ENCODE assay signal across 18 cellular contexts in the genomic region with DNA sequence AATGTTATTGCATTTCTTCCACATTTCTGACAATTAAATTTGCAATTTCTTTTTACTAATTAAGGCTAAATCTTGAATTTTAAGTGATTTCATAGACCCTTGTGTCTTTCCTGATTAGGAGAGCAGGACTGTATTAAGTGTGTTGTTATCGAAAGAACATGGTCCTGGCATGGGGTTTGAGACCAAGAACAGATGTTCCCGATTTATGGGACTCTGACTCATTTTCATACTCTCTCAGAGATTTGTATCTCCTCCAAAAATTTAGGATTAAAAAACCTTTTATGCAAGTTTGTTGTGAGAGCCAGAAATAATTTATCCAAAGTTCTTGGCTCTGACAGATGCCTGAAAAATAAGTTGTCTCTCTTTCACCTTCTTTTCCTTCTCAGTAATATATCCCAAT.
"Had no signal": no experiment of that assay in that cellular context is flagged by ENCODE, and none has a peak within 500 bp of the region (broad histone marks: within the 10 kb centered on the region; RNA-seq: fewer than 3 reads in every experiment).

No MANE protein-coding gene starts in this region.

- H3K4me1 ChIP-seq: adrenal gland, esophagus muscularis mucosa, gastroesophageal sphincter, neural progenitor cell, psoas muscle, transverse colon had no signal

- H3K4me3 ChIP-seq: adrenal gland, esophagus muscularis mucosa, gastroesophageal sphincter, neural progenitor cell, psoas muscle, transverse colon had no signal

- DNase-seq: activated CD4-positive, alpha-beta memory T cell treated with anti-CD3 and anti-CD28 coated beads for 36 hours; activated effector memory CD4-positive, alpha-beta T cell treated with Interleukin-2 at 50 U/mL for 16 hours; activated naive CD4-positive, alpha-beta T cell treated with anti-CD3 and anti-CD28 coated beads, Interleukin-2, amount 50 U/mL, for 16 hours; activated T-cell treated with anti-CD3 and anti-CD28 coated beads, Interleukin-2, amount 50 U/mL, for 4 hours; adrenal gland; caudate nucleus; islet precursor cell; mammary epithelial cell; psoas muscle; stimulated activated CD4-positive, alpha-beta T cell treated with anti-CD3 and anti-CD28 coated beads, Interleukin-12 subunit alpha, Interleukin-12 subunit beta, amount 100 ng/mL, for 4 hours; stimulated activated CD4-positive, alpha-beta T cell treated with anti-CD3 and anti-CD28 coated beads, Interleukin-2, amount 100 ng/mL, for 24 hours; substantia nigra; T-helper 1 cell; transverse colon; WERI-Rb-1 had no signal

- H3K27ac ChIP-seq: adrenal gland, esophagus muscularis mucosa, gastroesophageal sphincter, neural progenitor cell, psoas muscle, transverse colon, WERI-Rb-1 had no signal

- H3K36me3 ChIP-seq: adrenal gland, esophagus muscularis mucosa, gastroesophageal sphincter, neural progenitor cell, transverse colon, WERI-Rb-1 had no signal

- ATAC-seq: activated T-cell treated with anti-CD3 and anti-CD28 coated beads, Interleukin-2, amount 50 U/mL, for 4 hours; gastroesophageal sphincter; psoas muscle had no signal

- H3K27me3 ChIP-seq: adrenal gland, esophagus muscularis mucosa, gastroesophageal sphincter, neural progenitor cell, transverse colon had no signal

- H3K9me3 ChIP-seq: adrenal gland, esophagus muscularis mucosa, gastroesophageal sphincter, psoas muscle, transverse colon had no signal
